In genomic region chr4:67727124-67727850, GRCh38 we compare ENCODE assay signal across 13 cellular contexts. TPM values are rescaled to one million over a fixed set of nuclear protein-coding genes. Genes with fewer than 3 reads are reported as not detected.
DNase-seq lines count a peak whose midpoint lies in the region; ATAC-seq, FAIRE-seq and TF ChIP-seq lines count a peak whose summit lies in the region.
"Had no signal": no experiment of that assay in that cellular context is flagged by ENCODE, and none has a peak within 500 bp of the region (broad histone marks: within the 10 kb centered on the region; RNA-seq: fewer than 3 reads in every experiment).

No MANE protein-coding gene starts in this region.

- H3K79me2 ChIP-seq in GM23248 (ENCODE audit: insufficient read depth) (no peaks in the 10 kb centered on the region), MM.1S (ENCODE audit: low read length) (no peaks in the 10 kb centered on the region)

- intact Hi-C loops in naive thymus-derived CD4-positive, alpha-beta T cell (cut with micrococcal nuclease) = no loop called here

- POLR2A ChIA-PET in naive thymus-derived CD4-positive, alpha-beta T cell (lab: Charles Lee) = interaction anchor here (0.6 kb wide), 1 partner anchor 22 kb away, joined by 3 read pairs; no protein-coding TSS in a partner anchor

- FAIRE-seq in bronchial epithelial cell (lab: Jason Lieb, UNC) = no peak

- H3K9me2 ChIP-seq in GM23248 (ENCODE audit: insufficient read depth) = no peaks in the 10 kb centered on the region
- no peaks in the 10 kb centered on the region for H3K9me2 ChIP-seq in MM.1S (replicated peaks; ENCODE audit: insufficient read depth, low read length)

- H3K27ac ChIP-seq in GM23248 (peak overlapping the region; percentile 81), MM.1S (ENCODE audit: low read length) (peak overlapping the region; percentile 12; the same call in 1 of the 2 replicates)
- no peak overlapping the region for H3K27ac ChIP-seq in naive thymus-derived CD4-positive, alpha-beta T cell (ENCODE audit: low read depth, low read length)
- H3K27ac ChIP-seq: lower lobe of right lung had no signal

- 3 to 8% methylated on average over 4 of the region's 4 CpGs for WGBS in GM23248 (ENCODE audit: low coverage in 1 of 2, low lambda C conversion rate in 2 of 2, missing lambda C conversion rate in 2 of 2), 2 experiments

- H4K20me1 ChIP-seq in GM23248 (ENCODE audit: insufficient read depth) (no peaks in the 10 kb centered on the region), MM.1S (ENCODE audit: insufficient read depth, low read length) (no peaks in the 10 kb centered on the region)

- no peaks in the 10 kb centered on the region for H3K27me3 ChIP-seq in GM23248 (replicated peaks; ENCODE audit: insufficient read depth)
- no peaks in the 10 kb centered on the region for H3K27me3 ChIP-seq in MM.1S (replicated peaks; ENCODE audit: insufficient read depth, low read length)
- H3K27me3 ChIP-seq in bronchial epithelial cell (ENCODE audit: control insufficient read depth, insufficient read depth, low read length) = no peaks in the 10 kb centered on the region
- no peaks in the 10 kb centered on the region for H3K27me3 ChIP-seq in naive thymus-derived CD4-positive, alpha-beta T cell (ENCODE audit: control insufficient read depth in 2 of 2, insufficient read depth in 2 of 2, low read length in 2 of 2)

- DNase-seq in GM23248 = peak; percentile 81
- DNase-seq in MM.1S = peak; percentile 55
- peak; percentile 74 for DNase-seq in bronchial epithelial cell (ENCODE audit: low read depth)
- DNase-seq in naive thymus-derived CD4-positive, alpha-beta T cell = no peak
- no peak for DNase-seq in NCI-H69 (lab: John Stamatoyannopoulos, UW)
- no peak for DNase-seq in GOT3 (lab: John Stamatoyannopoulos, UW)
- no peak for DNase-seq in occipital lobe (lab: John Stamatoyannopoulos, UW)
- DNase-seq: activated B cell treated with CpG ODN at 0.5 μM for 24 hours; dermis blood vessel endothelial cell; lower lobe of right lung; NCI-H2107; stimulated activated naive CD4-positive, alpha-beta T cell had no signal

- H3K36me3 Mint-ChIP-seq in naive thymus-derived CD4-positive, alpha-beta T cell = peaks cover 10 to 46% (median 27%) of the 10 kb centered on the region in 5 donors

- H3K9ac ChIP-seq in GM23248 = peak overlapping the region; percentile 39
- H3K9ac ChIP-seq in MM.1S (ENCODE audit: low read length) = no peak overlapping the region

- peaks cover 0 to 10% (median 0%) of the 10 kb centered on the region in 7 donors for H3K4me1 Mint-ChIP-seq in naive thymus-derived CD4-positive, alpha-beta T cell
- H3K4me1 Mint-ChIP-seq: activated B cell treated with CpG ODN at 0.5 μM for 24 hours had no signal

- H3K4me3 ChIP-seq in GM23248 (peak overlapping the region; percentile 54), MM.1S (ENCODE audit: low read length) (peak overlapping the region; percentile 6; the same call in 1 of the 2 replicates), bronchial epithelial cell (ENCODE audit: low read depth, low read length) (no peak overlapping the region)
- no peak overlapping the region for H3K4me3 ChIP-seq in naive thymus-derived CD4-positive, alpha-beta T cell (ENCODE audit: low read length)
- H3K4me3 ChIP-seq: lower lobe of right lung had no signal

- peaks cover 0 to 10% (median 0%) of the 10 kb centered on the region in 11 donors for H3K9me3 Mint-ChIP-seq in naive thymus-derived CD4-positive, alpha-beta T cell
- H3K9me3 Mint-ChIP-seq: activated B cell treated with CpG ODN at 0.5 μM for 24 hours had no signal

- H2AFZ ChIP-seq in GM23248 (peak overlapping the region; percentile 19), MM.1S (ENCODE audit: low read length) (no peak overlapping the region)

- TF ChIP-seq CTCF in MM.1S (IDR thresholded peaks at IDR 0.05; ENCODE audit: low read length) = no peak
- TF ChIP-seq CTCF in bronchial epithelial cell (IDR thresholded peaks at IDR 0.05; ENCODE audit: insufficient read depth, low read length, severe bottlenecking) = no peak

- H3K4me1 ChIP-seq in GM23248 (ENCODE audit: insufficient read depth) = peaks cover 27% of the 10 kb centered on the region
- no peaks in the 10 kb centered on the region for H3K4me1 ChIP-seq in MM.1S (ENCODE audit: low read length)
- no peaks in the 10 kb centered on the region for H3K4me1 ChIP-seq in naive thymus-derived CD4-positive, alpha-beta T cell (ENCODE audit: control insufficient read depth in 2 of 2, insufficient read depth in 2 of 2, low read length in 2 of 2)
- H3K4me1 ChIP-seq: lower lobe of right lung had no signal

- in situ Hi-C loops in GM23248 (cut with MboI) = no loop called here

- CTCF ChIA-PET in naive thymus-derived CD4-positive, alpha-beta T cell (lab: Charles Lee) = interaction anchor here (0.6 kb wide), 1 partner anchor 12 kb away, joined by 3 read pairs; no protein-coding TSS in a partner anchor

- H3K27ac Mint-ChIP-seq in naive thymus-derived CD4-positive, alpha-beta T cell = peak overlapping the region in 1 of 9 donors; percentile 53
- H3K27ac Mint-ChIP-seq: activated B cell treated with CpG ODN at 0.5 μM for 24 hours had no signal

- no peaks in the 10 kb centered on the region for H3K9me3 ChIP-seq in GM23248 (ENCODE audit: low read depth)
- no peaks in the 10 kb centered on the region for H3K9me3 ChIP-seq in MM.1S (replicated peaks; ENCODE audit: insufficient read depth, low read length)
- no peaks in the 10 kb centered on the region for H3K9me3 ChIP-seq in naive thymus-derived CD4-positive, alpha-beta T cell (ENCODE audit: control insufficient read depth in 2 of 3, low read length in 3 of 3)
- H3K9me3 ChIP-seq: lower lobe of right lung had no signal

- H3K4me2 ChIP-seq in GM23248 (ENCODE audit: unreplicated experiment) (peak overlapping the region; percentile 31), MM.1S (ENCODE audit: low read depth, low read length) (peak overlapping the region; percentile 7; the same call in 1 of the 2 replicates)

- no peaks in the 10 kb centered on the region for H3K36me3 ChIP-seq in GM23248 (ENCODE audit: low read depth)
- H3K36me3 ChIP-seq in MM.1S (replicated peaks; ENCODE audit: insufficient read depth, low read length) = no peaks in the 10 kb centered on the region
- H3K36me3 ChIP-seq in bronchial epithelial cell (ENCODE audit: control insufficient read depth, insufficient read depth, low read length) = no peaks in the 10 kb centered on the region
- no peaks in the 10 kb centered on the region for H3K36me3 ChIP-seq in naive thymus-derived CD4-positive, alpha-beta T cell (ENCODE audit: control insufficient read depth in 2 of 3, insufficient read depth in 3 of 3, low read length in 3 of 3)
- H3K36me3 ChIP-seq: lower lobe of right lung had no signal

- no peak overlapping the region for H3K4me3 Mint-ChIP-seq in naive thymus-derived CD4-positive, alpha-beta T cell
- H3K4me3 Mint-ChIP-seq: activated B cell treated with CpG ODN at 0.5 μM for 24 hours had no signal

- ATAC-seq in naive thymus-derived CD4-positive, alpha-beta T cell = peak; percentile 29
- ATAC-seq: lower lobe of right lung had no signal

- no peaks in the 10 kb centered on the region for H3K27me3 Mint-ChIP-seq in naive thymus-derived CD4-positive, alpha-beta T cell
- H3K27me3 Mint-ChIP-seq: activated B cell treated with CpG ODN at 0.5 μM for 24 hours had no signal

- H3F3A ChIP-seq in GM23248 (ENCODE audit: insufficient read depth) (peaks cover 28% of the 10 kb centered on the region), MM.1S (ENCODE audit: insufficient read depth, low read length) (no peaks in the 10 kb centered on the region)

RNA-seq across cellular contexts. Expression of gene UBA6, which starts 26.3 kb away (rescaled TPM):
- total RNA-seq in GM23248 (2014; rRNA removed; shearing (Covaris generic)) = 61.9 and 250 TPM in 2 replicates
- polyA plus RNA-seq in GM23248 (2016; fragmentation: Nextera tagmentation; extraction: Ambion mirVana) = 32.6 and 38.8 TPM in 2 replicates
- total RNA-seq in bronchial epithelial cell (92.9 and 145 TPM in 2 replicates), occipital lobe (127 TPM)
- 10 to 100 TPM; 35.5 to 84.4 (median 43.9) TPM for total RNA-seq in naive thymus-derived CD4-positive, alpha-beta T cell
- polyA plus RNA-seq in naive thymus-derived CD4-positive, alpha-beta T cell = 10 to 100 TPM; 14.9 to 18.0 TPM

RNA-seq across cellular contexts. Expression of gene GNRHR, which starts 26.9 kb away (rescaled TPM):
- total RNA-seq in GM23248 (2014; rRNA removed; shearing (Covaris generic)) = not detected in 2 replicates
- 0.08 TPM in 1 of 2 replicates, not detected in the other for polyA plus RNA-seq in GM23248 (2016; fragmentation: Nextera tagmentation; extraction: Ambion mirVana)
- under 0.01 and 0.13 TPM in 2 replicates for total RNA-seq in bronchial epithelial cell
- not detected for total RNA-seq in naive thymus-derived CD4-positive, alpha-beta T cell
- polyA plus RNA-seq in naive thymus-derived CD4-positive, alpha-beta T cell = not detected
- not detected for total RNA-seq in occipital lobe
- total RNA-seq: activated B cell treated with CpG ODN at 0.5 μM for 24 hours, dermis blood vessel endothelial cell, lower lobe of right lung, omental fat pad had no signal

Comparison
In these comparisons a context has a peak if more than half of its experiments do, and no peak if none do; other contexts are left out.
1. DNase-seq: peak in GM23248 (single experiment), MM.1S (single experiment) and bronchial epithelial cell (single experiment); none in naive thymus-derived CD4-positive, alpha-beta T cell (0 of 9), NCI-H69 (single experiment), GOT3 (single experiment) and occipital lobe (single experiment).
2. H3K4me3 ChIP-seq: peak in GM23248 (single experiment) and MM.1S (single experiment); none in bronchial epithelial cell (single experiment) and naive thymus-derived CD4-positive, alpha-beta T cell (single experiment).